8 cellular contexts compared by ENCODE assay signal in genomic region chr7:66493235-66494181, GRCh38.
DNase-seq lines count a peak whose midpoint lies in the region; ATAC-seq and TF ChIP-seq lines count a peak whose summit lies in the region.

No MANE protein-coding gene starts in this region.

- peak; percentile 98 for DNase-seq in GM13976 (ENCODE audit: low spot score)
- peak; percentile 94 for DNase-seq in NCI-H146 treated with DMSO at 0.1 percent for 48 hours (lab: John Stamatoyannopoulos, UW; ENCODE audit: unreplicated experiment)
- DNase-seq in right atrium auricular region (ENCODE audit: low spot score), result peak; percentile 99
- DNase-seq in pulmonary artery endothelial cell (ENCODE audit: low read depth, low spot score), result peak; percentile 92
- peak; percentile 97 to 100 for DNase-seq in vagina (ENCODE audit: extremely low spot score in 2 of 2)

- TF ChIP-seq POLR2A in vagina (IDR thresholded peaks at IDR 0.05), result peak; percentile 70 to 91

- H3K36me3 Mint-ChIP-seq in T-helper 1 cell treated with Interleukin-12 subunit alpha and Interleukin-12 subunit beta and Interleukin-4 antibody, amounts not matched to agents 30 μg/mL and 1 μg/mL, for 36 hours (ENCODE audit: low read depth), result no peaks in the 10 kb centered on the region

- H3K9me3 Mint-ChIP-seq in T-helper 1 cell treated with Interleukin-12 subunit alpha and Interleukin-12 subunit beta and Interleukin-4 antibody, amounts not matched to agents 30 μg/mL and 1 μg/mL, for 36 hours, result no peaks in the 10 kb centered on the region

- H3K27me3 ChIP-seq in right atrium auricular region (no peaks in the 10 kb centered on the region), vagina (no peaks in the 10 kb centered on the region)

- H3K36me3 ChIP-seq in right atrium auricular region (no peaks in the 10 kb centered on the region), vagina (no peaks in the 10 kb centered on the region)

- peak; percentile 11 for TF ChIP-seq CTCF in GM13976 (IDR thresholded peaks at IDR 0.05; ENCODE audit: borderline replicate concordance, control extremely low read depth, extremely low read depth, insufficient read depth, missing control alignments)
- TF ChIP-seq CTCF in right atrium auricular region (IDR thresholded peaks at IDR 0.05), result peak in 1 of 2 donors; percentile 50
- TF ChIP-seq CTCF in vagina (IDR thresholded peaks at IDR 0.05), result peak in 1 of 3 experiments; percentile 14

- H3K9me3 ChIP-seq in right atrium auricular region (no peaks in the 10 kb centered on the region), vagina (no peaks in the 10 kb centered on the region)

- peak overlapping the region; percentile 94 for H3K27ac Mint-ChIP-seq in T-helper 1 cell treated with Interleukin-12 subunit alpha and Interleukin-12 subunit beta and Interleukin-4 antibody, amounts not matched to agents 30 μg/mL and 1 μg/mL, for 36 hours

- peak overlapping the region; percentile 87 for H3K4me3 Mint-ChIP-seq in T-helper 1 cell treated with Interleukin-12 subunit alpha and Interleukin-12 subunit beta and Interleukin-4 antibody, amounts not matched to agents 30 μg/mL and 1 μg/mL, for 36 hours

- intact Hi-C loops in vagina (cut with DNase I), result loop anchor here (5.0 kb wide), 1 partner anchor 259 kb away; no protein-coding TSS in a partner anchor

- H3K27ac ChIP-seq in angular gyrus (ENCODE audit: low read depth, low read length) (peak overlapping the region; percentile 90), right atrium auricular region (peak overlapping the region; percentile 93 to 95), vagina (peak overlapping the region; percentile 93)

- peak; percentile 96 for ATAC-seq in HG02870 (IDR thresholded peaks at IDR 0.05; ENCODE audit: unreplicated experiment)

- H3K4me1 ChIP-seq in right atrium auricular region, result peaks cover 0 to 16% of the 10 kb centered on the region in 2 donors
- H3K4me1 ChIP-seq in vagina, result peaks cover 19% of the 10 kb centered on the region

- peak overlapping the region; percentile 79 to 80 for H3K4me3 ChIP-seq in right atrium auricular region
- H3K4me3 ChIP-seq in vagina, result peak overlapping the region; percentile 81 to 84

- H3K27me3 Mint-ChIP-seq in T-helper 1 cell treated with Interleukin-12 subunit alpha and Interleukin-12 subunit beta and Interleukin-4 antibody, amounts not matched to agents 30 μg/mL and 1 μg/mL, for 36 hours (ENCODE audit: low read depth), result no peaks in the 10 kb centered on the region

- H3K4me1 Mint-ChIP-seq in T-helper 1 cell treated with Interleukin-12 subunit alpha and Interleukin-12 subunit beta and Interleukin-4 antibody, amounts not matched to agents 30 μg/mL and 1 μg/mL, for 36 hours (ENCODE audit: low read depth), result peaks cover 9% of the 10 kb centered on the region

- in situ Hi-C loops in GM13976 (cut with MboI; ENCODE audit: low sequenced_read_pairs, unreplicated experiment), result no loop called here

Comparison
In these comparisons a context has a peak if more than half of its experiments do, and no peak if none do; other contexts are left out.
1. Peak in every context shown above with its lines: DNase-seq, ATAC-seq, H3K4me3 ChIP-seq and H3K27ac ChIP-seq.